1 cellular context compared by ENCODE assay signal in genomic region chr10:72637398-72637857, GRCh38.
TF ChIP-seq lines count a peak whose summit lies in the region.

No MANE protein-coding gene starts in this region.

TF ChIP-seq in K562, 482 proteins besides CTCF, POLR2A, EP300 and RAD21 (continued from another document and continues in another):
- no peak for TF ChIP-seq ARID3B (CRISPR knock-in tag; IDR thresholded peaks at IDR 0.05; ENCODE audit: borderline replicate concordance)
- TF ChIP-seq NR2C2 (CRISPR knock-in tag; IDR thresholded peaks at IDR 0.05) = no peak
- 0 out of 2 replicates have a peak, but pooled peaks have one; percentile 39 for TF ChIP-seq NR2C2 (tag; IDR thresholded peaks at IDR 0.05)
- no peak for TF ChIP-seq TFE3 (CRISPR knock-in tag; IDR thresholded peaks at IDR 0.05)
- no peak for TF ChIP-seq ARID2 (IDR thresholded peaks at IDR 0.05)
- no peak for TF ChIP-seq POLR2H (tag; IDR thresholded peaks at IDR 0.05; ENCODE audit: low read depth)
- no peak for TF ChIP-seq GTF2B (IDR thresholded peaks at IDR 0.05; ENCODE audit: extremely low read depth, insufficient read length)
- 0 out of 2 replicates have a peak, but pooled peaks have one; percentile 15 for TF ChIP-seq GATAD2B (IDR thresholded peaks at IDR 0.05; ENCODE audit: borderline replicate concordance)
- no peak for TF ChIP-seq HNRNPK (IDR thresholded peaks at IDR 0.05; ENCODE audit: low read depth, low read length, poor library complexity, severe bottlenecking)
- TF ChIP-seq ZNF134 (CRISPR knock-in tag; conservative IDR thresholded peaks at IDR 0.05) = 0 out of 2 replicates have a peak, but pooled peaks have one; percentile 21
- TF ChIP-seq CREBBP (IDR thresholded peaks at IDR 0.05; ENCODE audit: low read depth, low read length) = no peak
- TF ChIP-seq ZNF395 (CRISPR knock-in tag; IDR thresholded peaks at IDR 0.05) = peak; percentile 78; the same call in 1 of the 2 replicates
- no peak for TF ChIP-seq BCL6 (CRISPR knock-in tag; IDR thresholded peaks at IDR 0.05)
- TF ChIP-seq STAT6 (CRISPR knock-in tag; IDR thresholded peaks at IDR 0.05) = no peak
- TF ChIP-seq GTF3C2 (IDR thresholded peaks at IDR 0.05; ENCODE audit: borderline replicate concordance, extremely low read depth, insufficient read length) = no peak
- no peak for TF ChIP-seq ZNF583 (CRISPR knock-in tag; IDR thresholded peaks at IDR 0.05)
- TF ChIP-seq UBTF (IDR thresholded peaks at IDR 0.05; ENCODE audit: borderline replicate concordance in 1 of 2, low read depth in 2 of 2, low read length in 2 of 2) = no peak
- no peak for TF ChIP-seq ZC3H8 (IDR thresholded peaks at IDR 0.05)
- TF ChIP-seq ZNF609 (CRISPR knock-in tag; IDR thresholded peaks at IDR 0.05; ENCODE audit: borderline replicate concordance) = no peak
- TF ChIP-seq FOXP4 (CRISPR knock-in tag; IDR thresholded peaks at IDR 0.05; ENCODE audit: borderline replicate concordance) = no peak
- no peak for TF ChIP-seq BRF1 (IDR thresholded peaks at IDR 0.05; ENCODE audit: borderline replicate concordance, extremely low read depth, insufficient read length)
- no peak for TF ChIP-seq ZNF3 (CRISPR knock-in tag; IDR thresholded peaks at IDR 0.05)
- TF ChIP-seq AFF1 (IDR thresholded peaks at IDR 0.05; ENCODE audit: low read depth in 1 of 2, partially characterized antibody in 2 of 2) = peak; percentile 60 to 69
- TF ChIP-seq RFX5 (IDR thresholded peaks at IDR 0.05; ENCODE audit: low read depth, low read length) = no peak
